Comparison of ENCODE assay signal across 11 cellular contexts in genomic region chr14:49961270-49962222, GRCh38.
A peak's percentile ranks its signal among the peaks of the same experiment; 100 is the strongest.
DNase-seq lines count a peak whose midpoint lies in the region; ATAC-seq and TF ChIP-seq lines count a peak whose summit lies in the region.
"Had no signal": no experiment of that assay in that cellular context is flagged by ENCODE, and none has a peak within 500 bp of the region (broad histone marks: within the 10 kb centered on the region; RNA-seq: fewer than 3 reads in every experiment).

No MANE protein-coding gene starts in this region.

- POLR2A ChIA-PET in MCF 10A (lab: Yijun Ruan, JAX): interaction anchor here (0.5 to 7.2 kb wide), 23 partner anchors 10 to 601 kb away, joined by 3 to 98 read pairs (median 5); partner anchors contain the start of gene KLHDC2

- peak overlapping the region; percentile 78 for H3K27ac ChIP-seq in suprapubic skin
- H3K27ac ChIP-seq: coronary artery had no signal

- TF ChIP-seq CTCF in MCF 10A (IDR thresholded peaks at IDR 0.05; ENCODE audit: unreplicated experiment) (no peak), suprapubic skin (IDR thresholded peaks at IDR 0.05) (no peak), mucosa of descending colon (IDR thresholded peaks at IDR 0.05) (no peak)

- H3K9me3 ChIP-seq in suprapubic skin: no peaks in the 10 kb centered on the region
- no peaks in the 10 kb centered on the region for H3K9me3 ChIP-seq in mucosa of descending colon

- peaks cover 23% of the 10 kb centered on the region for H3K4me1 ChIP-seq in suprapubic skin
- H3K4me1 ChIP-seq in mucosa of descending colon (ENCODE audit: low read depth): peaks cover 21% of the 10 kb centered on the region

- no peak for TF ChIP-seq POLR2A in suprapubic skin (IDR thresholded peaks at IDR 0.05)

- peaks cover 1 to 2% of the 10 kb centered on the region in 2 donors for H3K36me3 Mint-ChIP-seq in activated T-cell treated with anti-CD3 and anti-CD28 coated beads, Interleukin-2, amount 50 U/mL, for 72 hours (ENCODE audit: insufficient read depth in 2 of 2)
- H3K36me3 Mint-ChIP-seq in MCF 10A (ENCODE audit: insufficient read depth, unreplicated experiment): no peaks in the 10 kb centered on the region
- H3K36me3 Mint-ChIP-seq: CD4-positive, alpha-beta memory T cell had no signal

- peak; percentile 76 to 87 for ATAC-seq in activated T-cell treated with anti-CD3 and anti-CD28 coated beads, Interleukin-2, amount 50 U/mL, for 72 hours (replicated peaks in 1 of 2)
- peak; percentile 37 for ATAC-seq in HG03095 (IDR thresholded peaks at IDR 0.05; ENCODE audit: unreplicated experiment)
- ATAC-seq in mucosa of descending colon: no peak

- H3K27me3 Mint-ChIP-seq in activated T-cell treated with anti-CD3 and anti-CD28 coated beads, Interleukin-2, amount 50 U/mL, for 72 hours (ENCODE audit: low read depth): no peaks in the 10 kb centered on the region
- no peaks in the 10 kb centered on the region for H3K27me3 Mint-ChIP-seq in MCF 10A (ENCODE audit: insufficient read depth, unreplicated experiment)
- H3K27me3 Mint-ChIP-seq: CD4-positive, alpha-beta memory T cell had no signal

- H3K4me3 Mint-ChIP-seq in activated T-cell treated with anti-CD3 and anti-CD28 coated beads, Interleukin-2, amount 50 U/mL, for 72 hours: peak overlapping the region; percentile 56 to 83
- no peak overlapping the region for H3K4me3 Mint-ChIP-seq in MCF 10A (ENCODE audit: unreplicated experiment)
- H3K4me3 Mint-ChIP-seq: CD4-positive, alpha-beta memory T cell had no signal

- intact Hi-C loops in MCF 10A (cut with micrococcal nuclease): loop anchor here (5.0 kb wide), 2 partner anchors 41 to 64 kb away; no protein-coding TSS in a partner anchor
- intact Hi-C loops in mucosa of descending colon (cut with DNase I, micrococcal nuclease): loop anchor here in 1 of 2 donors (10.0 kb wide), 1 partner anchor 67 kb away; the partner anchor contains the start of gene ARF6

- H3K4me3 ChIP-seq in suprapubic skin (no peak overlapping the region), mucosa of descending colon (no peak overlapping the region)
- H3K4me3 ChIP-seq: coronary artery had no signal

- peaks cover 69% of the 10 kb centered on the region for H3K4me1 Mint-ChIP-seq in activated T-cell treated with anti-CD3 and anti-CD28 coated beads, Interleukin-2, amount 50 U/mL, for 72 hours (ENCODE audit: low read depth)
- peaks cover 45% of the 10 kb centered on the region for H3K4me1 Mint-ChIP-seq in MCF 10A (ENCODE audit: insufficient read depth, unreplicated experiment)

- BruUV-seq in MCF 10A (replicated peaks; lab: Mats Ljungman, UMichigan): no TSS peak

- H3K36me3 ChIP-seq in suprapubic skin (no peaks in the 10 kb centered on the region), mucosa of descending colon (ENCODE audit: low read depth) (no peaks in the 10 kb centered on the region)

- CTCF ChIA-PET in MCF 10A (lab: Yijun Ruan, JAX): interaction anchor here (0.6 to 2.4 kb wide), 10 partner anchors 9 to 910 kb away, joined by 3 to 17 read pairs (median 4); no protein-coding TSS in a partner anchor

- peak overlapping the region; percentile 29 for H3K27ac Mint-ChIP-seq in activated T-cell treated with anti-CD3 and anti-CD28 coated beads, Interleukin-2, amount 50 U/mL, for 72 hours
- H3K27ac Mint-ChIP-seq in MCF 10A (ENCODE audit: low read depth, unreplicated experiment): peak overlapping the region; percentile 84

- H3K9me3 Mint-ChIP-seq in activated T-cell treated with anti-CD3 and anti-CD28 coated beads, Interleukin-2, amount 50 U/mL, for 72 hours: no peaks in the 10 kb centered on the region
- H3K9me3 Mint-ChIP-seq in MCF 10A (ENCODE audit: unreplicated experiment): no peaks in the 10 kb centered on the region
- H3K9me3 Mint-ChIP-seq: CD4-positive, alpha-beta memory T cell had no signal

- 79% methylated on average over 13 of the region's 13 CpGs for WGBS in suprapubic skin

- no peak for TF ChIP-seq EP300 in suprapubic skin (IDR thresholded peaks at IDR 0.05)

- DNase-seq in activated T-cell treated with anti-CD3 and anti-CD28 coated beads, Interleukin-2, amount 50 U/mL, for 72 hours: peak in 1 of 2 donors; percentile 40
- DNase-seq in activated T-cell treated with anti-CD3 and anti-CD28 coated beads, Interleukin-2, amount 50 U/mL, for 1 hour: no peak
- DNase-seq in MCF 10A (ENCODE audit: unreplicated experiment) (peak; percentile 58), suprapubic skin (ENCODE audit: low spot score in 2 of 2) (no peak), cerebellar cortex (ENCODE audit: low spot score) (no peak), AG20443 (ENCODE audit: low spot score) (no peak), mucosa of descending colon (no peak)
- DNase-seq: CD4-positive, alpha-beta memory T cell; NCI-H1092 had no signal

- H3K27me3 ChIP-seq in suprapubic skin: no peaks in the 10 kb centered on the region
